15 cellular contexts compared by ENCODE assay signal in genomic region chr5:74504463-74504862, GRCh38.
DNase-seq lines count a peak whose midpoint lies in the region; ATAC-seq and TF ChIP-seq lines count a peak whose summit lies in the region.
"Had no signal": no experiment of that assay in that cellular context is flagged by ENCODE, and none has a peak within 500 bp of the region (broad histone marks: within the 10 kb centered on the region; RNA-seq: fewer than 3 reads in every experiment).

No MANE protein-coding gene starts in this region.

- H4K8ac ChIP-seq in IMR-90 (ENCODE audit: low read depth in 2 of 2, low read length in 2 of 2): no peak overlapping the region

- intact Hi-C loops in IMR-90 (cut with micrococcal nuclease) (no loop called here), posterior vena cava (cut with DNase I) (no loop called here)

- no peak overlapping the region for H2AK9ac ChIP-seq in IMR-90 (replicated peaks; ENCODE audit: low read depth, low read length, poor library complexity)

- H3K27me3 ChIP-seq in IMR-90 (ENCODE audit: control insufficient read depth, insufficient read depth, low read length): peaks cover 5% of the 10 kb centered on the region
- H3K27me3 ChIP-seq in parathyroid adenoma (ENCODE audit: control insufficient read depth, insufficient read depth, low read length): no peaks in the 10 kb centered on the region
- no peaks in the 10 kb centered on the region for H3K27me3 ChIP-seq in WERI-Rb-1 (ENCODE audit: insufficient read depth, low read depth, severe bottlenecking)

- H2AFZ ChIP-seq in IMR-90 (replicated peaks; ENCODE audit: low read length, poor library complexity) (peak overlapping the region; percentile 56), parathyroid adenoma (peak overlapping the region; percentile 39)

- no peak overlapping the region for H3K4ac ChIP-seq in IMR-90 (ENCODE audit: low read depth, low read length)

- no peak overlapping the region for H2BK20ac ChIP-seq in IMR-90 (ENCODE audit: low read depth, low read length)

- ATAC-seq in IMR-90 (ENCODE audit: low read depth): no peak
- ATAC-seq in activated CD8-positive, alpha-beta memory T cell treated with anti-CD3 and anti-CD28 coated beads, Interleukin-2, amount 10 ng/mL, durations not matched to agents 7 days and 5 days: no peak

- peak overlapping the region in 1 of 6 donors; percentile 33 for H3K27ac Mint-ChIP-seq in immature natural killer cell
- no peak overlapping the region for H3K27ac Mint-ChIP-seq in activated CD8-positive, alpha-beta memory T cell treated with anti-CD3 and anti-CD28 coated beads, Interleukin-2, amount 10 ng/mL, durations not matched to agents 7 days and 5 days

- H3K9me3 ChIP-seq in IMR-90 (ENCODE audit: control insufficient read depth, insufficient read depth, low read length): no peaks in the 10 kb centered on the region
- H3K9me3 ChIP-seq in parathyroid adenoma (ENCODE audit: control insufficient read depth, low read length): no peaks in the 10 kb centered on the region
- H3K9me3 ChIP-seq in WERI-Rb-1 (ENCODE audit: severe bottlenecking): no peaks in the 10 kb centered on the region
- H3K9me3 ChIP-seq: HAP-1 had no signal

- H3K9ac ChIP-seq in IMR-90 (ENCODE audit: low read depth, low read length): no peak overlapping the region
- H3K9ac ChIP-seq in parathyroid adenoma: no peak overlapping the region

- POLR2A ChIA-PET in IMR-90 (lab: Charles Lee; ENCODE audit: unreplicated experiment): no interaction called here

- no peak for TF ChIP-seq RAD21 in IMR-90 (IDR thresholded peaks at IDR 0.05; ENCODE audit: low read length)

- no peak overlapping the region for H2BK15ac ChIP-seq in IMR-90 (ENCODE audit: low read depth, low read length)

- H4K91ac ChIP-seq in IMR-90 (ENCODE audit: insufficient read depth, low read depth, low read length): no peak overlapping the region

- H3K79me2 ChIP-seq in parathyroid adenoma: no peaks in the 10 kb centered on the region

- no peak overlapping the region for H3K4me3 Mint-ChIP-seq in immature natural killer cell
- no peak overlapping the region for H3K4me3 Mint-ChIP-seq in activated CD8-positive, alpha-beta memory T cell treated with anti-CD3 and anti-CD28 coated beads, Interleukin-2, amount 10 ng/mL, durations not matched to agents 7 days and 5 days
- H3K4me3 Mint-ChIP-seq: CD4-positive, alpha-beta memory T cell had no signal

- H3K4me1 ChIP-seq in IMR-90 (ENCODE audit: control insufficient read depth, insufficient read depth, low read length) (no peaks in the 10 kb centered on the region; the same call in 1 of the 2 replicates), parathyroid adenoma (peaks cover 54% of the 10 kb centered on the region)
- H3K4me1 ChIP-seq: HAP-1 had no signal

- DNase-seq in IMR-90: no peak
- DNase-seq in immature natural killer cell: peak; percentile 4 to 28 (median 25)
- no peak for DNase-seq in posterior vena cava (ENCODE audit: low spot score)
- DNase-seq in WERI-Rb-1: no peak
- DNase-seq in activated CD8-positive, alpha-beta memory T cell treated with anti-CD3 and anti-CD28 coated beads, Interleukin-2, amount 10 ng/mL, durations not matched to agents 7 days and 5 days: no peak
- DNase-seq: C1 segment of cervical spinal cord; Calu3; CD4-positive, alpha-beta memory T cell; COR-L47; DMS53; DMS79 treated with DMSO at 0.1 percent for 48 hours; GF-D8; GOT3 had no signal

- H3K4me1 Mint-ChIP-seq in immature natural killer cell: peaks cover 0 to 7% of the 10 kb centered on the region in 2 donors
- no peaks in the 10 kb centered on the region for H3K4me1 Mint-ChIP-seq in activated CD8-positive, alpha-beta memory T cell treated with anti-CD3 and anti-CD28 coated beads, Interleukin-2, amount 10 ng/mL, durations not matched to agents 7 days and 5 days
- H3K4me1 Mint-ChIP-seq: CD4-positive, alpha-beta memory T cell had no signal

- no peak overlapping the region for H4K5ac ChIP-seq in IMR-90 (ENCODE audit: low read depth, low read length)

- H3K36me3 Mint-ChIP-seq in immature natural killer cell: no peaks in the 10 kb centered on the region
- no peaks in the 10 kb centered on the region for H3K36me3 Mint-ChIP-seq in activated CD8-positive, alpha-beta memory T cell treated with anti-CD3 and anti-CD28 coated beads, Interleukin-2, amount 10 ng/mL, durations not matched to agents 7 days and 5 days
- H3K36me3 Mint-ChIP-seq: CD4-positive, alpha-beta memory T cell had no signal

- in situ Hi-C loops in IMR-90 (cut with MboI; ENCODE audit: low sequenced_read_pairs): no loop called here

- H3K27me3 Mint-ChIP-seq in immature natural killer cell (ENCODE audit: low read depth in 3 of 3): peaks cover 0 to 2% (median 0%) of the 10 kb centered on the region in 3 donors
- peaks cover 5% of the 10 kb centered on the region for H3K27me3 Mint-ChIP-seq in activated CD8-positive, alpha-beta memory T cell treated with anti-CD3 and anti-CD28 coated beads, Interleukin-2, amount 10 ng/mL, durations not matched to agents 7 days and 5 days

- H2BK5ac ChIP-seq in IMR-90 (ENCODE audit: low read depth, low read length, poor library complexity, severe bottlenecking): no peak overlapping the region

- no peak for TF ChIP-seq POLR2A in IMR-90 (IDR thresholded peaks at IDR 0.05; ENCODE audit: low read depth, low read length)

- no peak overlapping the region for H3K18ac ChIP-seq in IMR-90 (ENCODE audit: low read depth, low read length)

- TF ChIP-seq CTCF in IMR-90 (conservative IDR thresholded peaks at IDR 0.05; ENCODE audit: low read depth, low read length) (no peak), parathyroid adenoma (IDR thresholded peaks at IDR 0.05) (no peak), WERI-Rb-1 (IDR thresholded peaks at IDR 0.05; ENCODE audit: low read depth, low read length) (no peak)

- dilution Hi-C loops in IMR-90 (cut with HindIII; ENCODE audit: low sequenced_read_pairs, unreplicated experiment): no loop called here

- H3K79me1 ChIP-seq in IMR-90 (ENCODE audit: low read depth in 1 of 2, low read length in 2 of 2): no peaks in the 10 kb centered on the region

- H2AK5ac ChIP-seq in IMR-90 (ENCODE audit: low read depth, low read length): no peak overlapping the region

- 0 out of 2 replicates have a peak overlapping the region, but pooled peaks have one; percentile 29 for H3K14ac ChIP-seq in IMR-90 (replicated peaks; ENCODE audit: low read depth, low read length)

- H3K23ac ChIP-seq in IMR-90 (ENCODE audit: low read depth, low read length): no peak overlapping the region

- H3K4me2 ChIP-seq in IMR-90 (ENCODE audit: low read depth, low read length) (no peak overlapping the region), parathyroid adenoma (ENCODE audit: low read length) (no peak overlapping the region)

- no peaks in the 10 kb centered on the region for H3K36me3 ChIP-seq in IMR-90 (ENCODE audit: control insufficient read depth, insufficient read depth, low read length)
- H3K36me3 ChIP-seq in parathyroid adenoma (ENCODE audit: control insufficient read depth, insufficient read depth, low read length): no peaks in the 10 kb centered on the region
- H3K36me3 ChIP-seq in WERI-Rb-1: no peaks in the 10 kb centered on the region
- H3K36me3 ChIP-seq: HAP-1 had no signal

- no peaks in the 10 kb centered on the region for H4K20me1 ChIP-seq in IMR-90 (ENCODE audit: insufficient read depth, low read length)

- no peak overlapping the region for H3K4me3 ChIP-seq in IMR-90 (ENCODE audit: insufficient read depth, low read depth, low read length)
- H3K4me3 ChIP-seq in parathyroid adenoma (ENCODE audit: low read depth, low read length): no peak overlapping the region
- no peak overlapping the region for H3K4me3 ChIP-seq in WERI-Rb-1 (ENCODE audit: low read depth, low read length)
- H3K4me3 ChIP-seq: HAP-1 had no signal

- H3K56ac ChIP-seq in IMR-90 (ENCODE audit: extremely low read depth, insufficient read depth, low read length): no peak overlapping the region

- no peak overlapping the region for H2BK120ac ChIP-seq in IMR-90 (ENCODE audit: low read depth, low read length)

- H3K9me1 ChIP-seq in IMR-90 (ENCODE audit: insufficient read depth, low read length): 0 out of 2 replicates have a peak, but pooled peaks cover 5% of the 10 kb centered on the region

- no TSS peak for BruUV-seq in IMR-90 (replicated peaks; lab: Mats Ljungman, UMichigan)

- H3K9me3 Mint-ChIP-seq in immature natural killer cell: no peaks in the 10 kb centered on the region
- no peaks in the 10 kb centered on the region for H3K9me3 Mint-ChIP-seq in activated CD8-positive, alpha-beta memory T cell treated with anti-CD3 and anti-CD28 coated beads, Interleukin-2, amount 10 ng/mL, durations not matched to agents 7 days and 5 days (ENCODE audit: low read depth)
- H3K9me3 Mint-ChIP-seq: CD4-positive, alpha-beta memory T cell had no signal

- CTCF ChIA-PET in IMR-90 (lab: Yijun Ruan, JAX): no interaction called here
- CTCF ChIA-PET in activated CD8-positive, alpha-beta memory T cell treated with anti-CD3 and anti-CD28 coated beads, Interleukin-2, amount 10 ng/mL, durations not matched to agents 7 days and 5 days (lab: Charles Lee): no interaction called here

- no peak overlapping the region for H3K27ac ChIP-seq in IMR-90 (ENCODE audit: insufficient read depth, low read length)
- no peak overlapping the region for H3K27ac ChIP-seq in parathyroid adenoma
- no peak overlapping the region for H3K27ac ChIP-seq in WERI-Rb-1

- WGBS in IMR-90 (ENCODE audit: extremely low coverage in 2 of 2, insufficient read length in 1 of 2), 2 experiments: 86% methylated on average over 1 of the region's 3 CpGs; no CpG with 5 or more reads in 1 of the 2 experiments

TF ChIP-seq in IMR-90, 13 proteins besides CTCF, POLR2A, EP300 and RAD21 (continues in another document):
- no peak for TF ChIP-seq CHD1 (IDR thresholded peaks at IDR 0.05; ENCODE audit: low read depth, low read length)
- no peak for TF ChIP-seq BHLHE40 (IDR thresholded peaks at IDR 0.05; ENCODE audit: low read depth, low read length)
- no peak for TF ChIP-seq MXI1 (IDR thresholded peaks at IDR 0.05; ENCODE audit: borderline replicate concordance, low read depth, low read length)
- no peak for TF ChIP-seq NFE2L2 (IDR thresholded peaks at IDR 0.05; ENCODE audit: low read depth, low read length)
- TF ChIP-seq MAFK (IDR thresholded peaks at IDR 0.05; ENCODE audit: low read depth, low read length): no peak
- TF ChIP-seq ELK1 (IDR thresholded peaks at IDR 0.05; ENCODE audit: borderline replicate concordance, low read depth, low read length): no peak
- TF ChIP-seq RFX5 (IDR thresholded peaks at IDR 0.05; ENCODE audit: low read depth, low read length): no peak
- TF ChIP-seq RCOR1 (IDR thresholded peaks at IDR 0.05; ENCODE audit: insufficient replicate concordance, low read length): no peak
- no peak for TF ChIP-seq SMC3 (IDR thresholded peaks at IDR 0.05; ENCODE audit: low read depth, low read length)

Comparison
In these comparisons a context has a peak if more than half of its experiments do, and no peak if none do; other contexts are left out.
1. DNase-seq: peak in immature natural killer cell (3 of 3); none in IMR-90 (single experiment), posterior vena cava (single experiment), WERI-Rb-1 (single experiment) and activated CD8-positive, alpha-beta memory T cell treated with anti-CD3 and anti-CD28 coated beads, Interleukin-2, amount 10 ng/mL, durations not matched to agents 7 days and 5 days (single experiment).